In genomic region chr9:36426348-36426747, GRCh38 we compare ENCODE assay signal across 5 cellular contexts.
A peak's percentile ranks its signal among the peaks of the same experiment; 100 is the strongest.
TF ChIP-seq lines count a peak whose summit lies in the region.

No MANE protein-coding gene starts in this region.

TF ChIP-seq in SK-N-SH treated with all-trans-retinoic acid at 6 μM for 48 hours, 23 proteins besides CTCF, POLR2A, EP300 and RAD21:
- TF ChIP-seq, protein P1, sequence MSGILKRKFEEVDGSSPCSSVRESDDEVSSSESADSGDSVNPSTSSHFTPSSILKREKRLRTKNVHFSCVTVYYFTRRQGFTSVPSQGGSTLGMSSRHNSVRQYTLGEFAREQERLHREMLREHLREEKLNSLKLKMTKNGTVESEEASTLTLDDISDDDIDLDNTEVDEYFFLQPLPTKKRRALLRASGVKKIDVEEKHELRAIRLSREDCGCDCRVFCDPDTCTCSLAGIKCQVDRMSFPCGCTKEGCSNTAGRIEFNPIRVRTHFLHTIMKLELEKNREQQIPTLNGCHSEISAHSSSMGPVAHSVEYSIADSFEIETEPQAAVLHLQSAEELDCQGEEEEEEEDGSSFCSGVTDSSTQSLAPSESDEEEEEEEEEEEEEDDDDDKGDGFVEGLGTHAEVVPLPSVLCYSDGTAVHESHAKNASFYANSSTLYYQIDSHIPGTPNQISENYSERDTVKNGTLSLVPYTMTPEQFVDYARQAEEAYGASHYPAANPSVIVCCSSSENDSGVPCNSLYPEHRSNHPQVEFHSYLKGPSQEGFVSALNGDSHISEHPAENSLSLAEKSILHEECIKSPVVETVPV (CRISPR knock-in tag; IDR thresholded peaks at IDR 0.05), result no peak
- no peak for TF ChIP-seq PPARA (CRISPR knock-in tag; IDR thresholded peaks at IDR 0.05; ENCODE audit: borderline replicate concordance)
- TF ChIP-seq ISL1 (CRISPR knock-in tag; IDR thresholded peaks at IDR 0.05), result no peak
- TF ChIP-seq ZNF70 (CRISPR knock-in tag; IDR thresholded peaks at IDR 0.05), result no peak
- TF ChIP-seq ZNF8 (CRISPR knock-in tag; IDR thresholded peaks at IDR 0.05), result peak; percentile 90
- TF ChIP-seq ZC3H10 (CRISPR knock-in tag; IDR thresholded peaks at IDR 0.05), result no peak
- TF ChIP-seq ZFP3 (CRISPR knock-in tag; IDR thresholded peaks at IDR 0.05), result no peak

TF ChIP-seq in SK-N-SH, 30 proteins besides CTCF, POLR2A, EP300 and RAD21 (continues in another document):
- TF ChIP-seq RCOR1 (IDR thresholded peaks at IDR 0.05; ENCODE audit: low read length), result no peak
- TF ChIP-seq USF1 (IDR thresholded peaks at IDR 0.05; ENCODE audit: borderline replicate concordance, low read depth), result no peak
- no peak for TF ChIP-seq CHD2 (IDR thresholded peaks at IDR 0.05; ENCODE audit: low read length, partially characterized antibody)
- no peak for TF ChIP-seq SMC3 (IDR thresholded peaks at IDR 0.05; ENCODE audit: low read depth, low read length)
- no peak for TF ChIP-seq NRF1 (IDR thresholded peaks at IDR 0.05; ENCODE audit: low read depth, low read length)
- TF ChIP-seq MEF2A (IDR thresholded peaks at IDR 0.05; ENCODE audit: borderline replicate concordance, low read depth), result no peak
- TF ChIP-seq GATA2 (CRISPR knock-in tag; IDR thresholded peaks at IDR 0.05), result no peak
- TF ChIP-seq, protein P2, sequence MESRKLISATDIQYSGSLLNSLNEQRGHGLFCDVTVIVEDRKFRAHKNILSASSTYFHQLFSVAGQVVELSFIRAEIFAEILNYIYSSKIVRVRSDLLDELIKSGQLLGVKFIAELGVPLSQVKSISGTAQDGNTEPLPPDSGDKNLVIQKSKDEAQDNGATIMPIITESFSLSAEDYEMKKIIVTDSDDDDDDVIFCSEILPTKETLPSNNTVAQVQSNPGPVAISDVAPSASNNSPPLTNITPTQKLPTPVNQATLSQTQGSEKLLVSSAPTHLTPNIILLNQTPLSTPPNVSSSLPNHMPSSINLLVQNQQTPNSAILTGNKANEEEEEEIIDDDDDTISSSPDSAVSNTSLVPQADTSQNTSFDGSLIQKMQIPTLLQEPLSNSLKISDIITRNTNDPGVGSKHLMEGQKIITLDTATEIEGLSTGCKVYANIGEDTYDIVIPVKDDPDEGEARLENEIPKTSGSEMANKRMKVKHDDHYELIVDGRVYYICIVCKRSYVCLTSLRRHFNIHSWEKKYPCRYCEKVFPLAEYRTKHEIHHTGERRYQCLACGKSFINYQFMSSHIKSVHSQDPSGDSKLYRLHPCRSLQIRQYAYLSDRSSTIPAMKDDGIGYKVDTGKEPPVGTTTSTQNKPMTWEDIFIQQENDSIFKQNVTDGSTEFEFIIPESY (IDR thresholded peaks at IDR 0.05; ENCODE audit: borderline replicate concordance, low read depth), result no peak
- no peak for TF ChIP-seq SIN3A (IDR thresholded peaks at IDR 0.05; ENCODE audit: borderline replicate concordance, low read depth, low read length)
- TF ChIP-seq MXI1 (IDR thresholded peaks at IDR 0.05; ENCODE audit: low read depth, low read length), result no peak
- no peak for TF ChIP-seq FOSL2 (IDR thresholded peaks at IDR 0.05; ENCODE audit: borderline replicate concordance, low read depth)

TF ChIP-seq in A549, 52 proteins besides CTCF, POLR2A, EP300 and RAD21:
- TF ChIP-seq KDM1A (IDR thresholded peaks at IDR 0.05; ENCODE audit: low read depth) (no peak), CBX8 (IDR thresholded peaks at IDR 0.05) (no peak), KDM5A (IDR thresholded peaks at IDR 0.05) (no peak), NFE2L2 (conservative IDR thresholded peaks at IDR 0.05; ENCODE audit: low read length) (no peak), ESRRA (IDR thresholded peaks at IDR 0.05; ENCODE audit: borderline replicate concordance, low read length) (no peak), TFCP2L1 (CRISPR knock-in tag; IDR thresholded peaks at IDR 0.05) (no peak), TP53 (CRISPR knock-in tag; IDR thresholded peaks at IDR 0.05) (no peak), MAZ (IDR thresholded peaks at IDR 0.05; ENCODE audit: borderline replicate concordance, low read depth, low read length) (no peak), RARB (CRISPR knock-in tag; IDR thresholded peaks at IDR 0.05) (no peak), JUNB (IDR thresholded peaks at IDR 0.05) (no peak)

TF ChIP-seq in HEK293, 187 proteins besides CTCF, POLR2A, EP300 and RAD21:
- TF ChIP-seq ZNF560 (tag by site-specific recombination; IDR thresholded peaks at IDR 0.05; ENCODE audit: borderline replicate concordance), result no peak
- no peak for TF ChIP-seq ZNF311 (tag by site-specific recombination; IDR thresholded peaks at IDR 0.05; ENCODE audit: borderline replicate concordance)
- 0 out of 2 replicates have a peak, but pooled peaks have one; percentile 32 for TF ChIP-seq ZNF146 (tag by site-specific recombination; IDR thresholded peaks at IDR 0.05)
- no peak for TF ChIP-seq ZNF184 (tag by site-specific recombination; IDR thresholded peaks at IDR 0.05)
- no peak for TF ChIP-seq ZNF501 (tag by site-specific recombination; IDR thresholded peaks at IDR 0.05)
- TF ChIP-seq REPIN1 (tag by site-specific recombination; IDR thresholded peaks at IDR 0.05; ENCODE audit: low read depth), result no peak
- no peak for TF ChIP-seq ZNF221 (tag by site-specific recombination; IDR thresholded peaks at IDR 0.05; ENCODE audit: borderline replicate concordance)
- no peak for TF ChIP-seq ZNF121 (tag by site-specific recombination; IDR thresholded peaks at IDR 0.05)
- no peak for TF ChIP-seq ZNF324 (tag by site-specific recombination; IDR thresholded peaks at IDR 0.05)
TF ChIP-seq in HEK293: peak in this region for 1.

TF ChIP-seq in K562, 482 proteins besides CTCF, POLR2A, EP300 and RAD21:
- no peak for TF ChIP-seq ESRRB (CRISPR knock-in tag; IDR thresholded peaks at IDR 0.05; ENCODE audit: borderline replicate concordance)
- TF ChIP-seq ZNF146 (CRISPR knock-in tag; IDR thresholded peaks at IDR 0.05; ENCODE audit: unreplicated experiment), result peak; percentile 29
TF ChIP-seq in K562: peak in this region for 1.
